ENCODE assay signal across 8 cellular contexts in the genomic region with DNA sequence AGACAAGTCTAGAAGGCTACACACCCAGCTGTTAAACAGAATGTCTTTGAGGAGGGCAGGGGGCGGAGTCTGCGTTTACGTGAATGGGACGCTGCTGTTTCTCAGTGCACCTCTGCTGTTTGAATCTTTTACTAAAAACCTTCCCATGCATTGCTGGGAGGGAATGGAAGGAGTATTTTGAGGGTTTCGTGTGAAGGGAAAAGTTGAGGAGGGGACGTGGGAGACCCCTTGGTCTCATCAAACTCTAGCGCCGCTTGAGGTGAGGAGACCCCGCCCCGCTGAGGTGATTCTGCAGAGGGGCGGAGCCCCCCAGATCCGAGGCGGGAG. TPM values are rescaled to one million over a fixed set of nuclear protein-coding genes. Genes with fewer than 3 reads are reported as not detected.
DNase-seq lines count a peak whose midpoint lies in the region; ATAC-seq and TF ChIP-seq lines count a peak whose summit lies in the region.

No MANE protein-coding gene starts in this region.

- intact Hi-C loops in OCI-LY7 (cut with micrococcal nuclease; ENCODE audit: unreplicated experiment) (no loop called here), uterus (cut with DNase I; ENCODE audit: low total_unique reads) (no loop called here)

- peaks cover 37% of the 10 kb centered on the region for H3K4me1 Mint-ChIP-seq in memory B cell

- H3K4me1 ChIP-seq in OCI-LY7 (ENCODE audit: insufficient read depth, low read length, poor library complexity, severe bottlenecking) (peaks cover 34% of the 10 kb centered on the region), uterus (peaks cover 0 to 10% of the 10 kb centered on the region in 2 donors)

- DNase-seq in AG09309 (ENCODE audit: low read depth) (no peak), OCI-LY7 (ENCODE audit: low spot score) (peak; percentile 78), caudate nucleus (lab: John Stamatoyannopoulos, UW) (peak in 5 of 61 donors; percentile 43 to 75 (median 47)), memory B cell (ENCODE audit: low spot score in 2 of 2) (no peak), uterus (no peak), medulla oblongata (ENCODE audit: extremely low spot score) (no peak)

- no peaks in the 10 kb centered on the region for H3K27me3 Mint-ChIP-seq in memory B cell

- no peaks in the 10 kb centered on the region for H3K9me3 Mint-ChIP-seq in memory B cell

- H4K20me1 ChIP-seq in OCI-LY7 (ENCODE audit: insufficient read depth, low read length): no peaks in the 10 kb centered on the region; the same call in 1 of the 2 replicates

- TF ChIP-seq POLR2A in uterus (IDR thresholded peaks at IDR 0.05): no peak

- peaks cover 14% of the 10 kb centered on the region; the same call in 1 of the 2 replicates for H3K79me2 ChIP-seq in OCI-LY7 (ENCODE audit: insufficient read depth, low read depth, low read length)

- no peaks in the 10 kb centered on the region for H3K9me3 ChIP-seq in OCI-LY7 (ENCODE audit: low read length)
- no peaks in the 10 kb centered on the region for H3K9me3 ChIP-seq in uterus

- H3K36me3 ChIP-seq in OCI-LY7 (ENCODE audit: insufficient read depth, low read length) (no peaks in the 10 kb centered on the region), uterus (no peaks in the 10 kb centered on the region)

- BruUV-seq in OCI-LY7 (replicated peaks; lab: Mats Ljungman, UMichigan): no TSS peak

- CTCF ChIA-PET in OCI-LY7 (lab: Charles Lee; ENCODE audit: unreplicated experiment): interaction anchor here (0.5 to 1.0 kb wide), 2 partner anchors 15 to 148 kb away, joined by 3 read pairs; no protein-coding TSS in a partner anchor

- H3K27me3 ChIP-seq in uterus: no peaks in the 10 kb centered on the region

- ATAC-seq in GM18873 (IDR thresholded peaks at IDR 0.05; ENCODE audit: low FRiP score, unreplicated experiment): peak; percentile 49
- peak; percentile 64 for ATAC-seq in HG03066 (IDR thresholded peaks at IDR 0.05; ENCODE audit: low read depth, unreplicated experiment)
- ATAC-seq in memory B cell (ENCODE audit: low read depth): peak; percentile 62

- no peak for TF ChIP-seq CTCF in AG09309 (IDR thresholded peaks at IDR 0.05; ENCODE audit: control insufficient read depth, insufficient read depth, low read depth, low read length, missing control alignments)
- TF ChIP-seq CTCF in OCI-LY7 (conservative IDR thresholded peaks at IDR 0.05; ENCODE audit: low read length): no peak
- no peak for TF ChIP-seq CTCF in uterus (IDR thresholded peaks at IDR 0.05)

- H3K27ac ChIP-seq in OCI-LY7 (ENCODE audit: low read depth, low read length, poor library complexity, severe bottlenecking) (peak overlapping the region; percentile 56), caudate nucleus (ENCODE audit: low read depth, low read length) (peak overlapping the region; percentile 67), uterus (peak overlapping the region; percentile 74 to 75)

- peak overlapping the region; percentile 97 for H2AFZ ChIP-seq in OCI-LY7 (ENCODE audit: low read length)

- H3K4me2 ChIP-seq in OCI-LY7 (ENCODE audit: low read length): peak overlapping the region; percentile 97

- H3K4me3 ChIP-seq in AG09309 (ENCODE audit: control insufficient read depth, low read depth, low read length) (peak overlapping the region; percentile 59), OCI-LY7 (ENCODE audit: low read depth, low read length, poor library complexity, severe bottlenecking) (peak overlapping the region; percentile 93), uterus (peak overlapping the region; percentile 42 to 96)

- H3K9me2 ChIP-seq in OCI-LY7 (ENCODE audit: insufficient read depth, low read length): no peaks in the 10 kb centered on the region

- peak overlapping the region; percentile 100 for H3K4me3 Mint-ChIP-seq in memory B cell

- H3K27ac Mint-ChIP-seq in memory B cell: peak overlapping the region; percentile 94

- POLR2A ChIA-PET in OCI-LY7 (lab: Charles Lee): interaction anchor here (0.6 to 4.4 kb wide), 3 partner anchors 13 to 105 kb away, joined by 3 to 48 read pairs (median 4); no protein-coding TSS in a partner anchor

- peaks cover 8% of the 10 kb centered on the region for H3K36me3 Mint-ChIP-seq in memory B cell

RNA-seq across cellular contexts. Expression of gene VCL, which starts 0.5 kb away (rescaled TPM):
- 19.1 and 24.9 TPM in 2 replicates for total RNA-seq in OCI-LY7 (2014; rRNA removed; shearing (Covaris generic))
- total RNA-seq in OCI-LY7 (2022) (55.5 and 64.5 TPM in 2 replicates), uterus (100 to 1,000 TPM in 3 of 4 donors, 10 to 100 TPM in 1; 77.4 to 313 (median 215) TPM)
